Comparison of ENCODE assay signal across 11 cellular contexts in genomic region chr3:123036352-123037014, GRCh38. TPM values are rescaled to one million over a fixed set of nuclear protein-coding genes. Genes with fewer than 3 reads are reported as not detected.
A peak's percentile ranks its signal among the peaks of the same experiment; 100 is the strongest.
DNase-seq lines count a peak whose midpoint lies in the region; ATAC-seq and TF ChIP-seq lines count a peak whose summit lies in the region.
"Had no signal": no experiment of that assay in that cellular context is flagged by ENCODE, and none has a peak within 500 bp of the region (broad histone marks: within the 10 kb centered on the region; RNA-seq: fewer than 3 reads in every experiment).

No MANE protein-coding gene starts in this region.

- no peaks in the 10 kb centered on the region for H3K9me3 ChIP-seq in mammary epithelial cell (replicated peaks; ENCODE audit: insufficient read depth, low read length)
- H3K9me3 ChIP-seq in lung (ENCODE audit: control insufficient read depth in 2 of 2, insufficient read depth in 1 of 2, low read length in 1 of 2), result no peaks in the 10 kb centered on the region

- no TSS peak for BruUV-seq in mammary epithelial cell (replicated peaks; lab: Mats Ljungman, UMichigan)

- ATAC-seq in lung (ENCODE audit: insufficient read depth, low FRiP score) (peak; percentile 41), HG03159 (IDR thresholded peaks at IDR 0.05; ENCODE audit: unreplicated experiment) (no peak), GM21515 (IDR thresholded peaks at IDR 0.05; ENCODE audit: unreplicated experiment) (no peak)

- intact Hi-C loops in mammary epithelial cell (cut with micrococcal nuclease) (no loop called here), posterior cingulate gyrus (cut with DNase I) (no loop called here)

- H3K36me3 ChIP-seq in mammary epithelial cell (ENCODE audit: insufficient read depth, low read length) (no peaks in the 10 kb centered on the region), lung (ENCODE audit: control insufficient read depth in 2 of 2, insufficient read depth in 2 of 2, low read length in 2 of 2) (no peaks in the 10 kb centered on the region)

- no peak overlapping the region for H3K9ac ChIP-seq in mammary epithelial cell (ENCODE audit: insufficient read depth, low read length)

- no peak overlapping the region for H3K4me3 ChIP-seq in NB4 (ENCODE audit: low read depth, low read length)
- no peak overlapping the region for H3K4me3 ChIP-seq in mammary epithelial cell (replicated peaks in 1 of 3; ENCODE audit: insufficient read depth in 1 of 3, low read depth in 2 of 3, low read length in 3 of 3)
- H3K4me3 ChIP-seq in lung, result no peak overlapping the region

- DNase-seq in Daoy (ENCODE audit: low read depth) (peak; percentile 19), NB4 (ENCODE audit: low read depth) (peak; percentile 63), mammary epithelial cell (peak; percentile 75), lung (ENCODE audit: low spot score) (no peak), NCI-H748 treated with DMSO at 0.1 percent for 48 hours (lab: John Stamatoyannopoulos, UW) (no peak), posterior cingulate gyrus (no peak)
- DNase-seq: activated CD4-positive, CD25-positive, alpha-beta regulatory T cell; activated naive CD4-positive, alpha-beta T cell treated with anti-CD3 and anti-CD28 coated beads for 36 hours; Karpas-422 had no signal

- TF ChIP-seq POLR2A in NB4 (IDR thresholded peaks at IDR 0.05; ENCODE audit: extremely low read depth, insufficient read length), result no peak

- no peaks in the 10 kb centered on the region for H3K27me3 ChIP-seq in mammary epithelial cell (ENCODE audit: insufficient read depth, low read length)
- H3K27me3 ChIP-seq in lung (ENCODE audit: control insufficient read depth, insufficient read depth), result no peaks in the 10 kb centered on the region

- no peak overlapping the region for H3K27ac ChIP-seq in mammary epithelial cell (ENCODE audit: insufficient read depth, low read depth, low read length)
- no peak overlapping the region for H3K27ac ChIP-seq in lung (ENCODE audit: low read depth in 1 of 2, low read length in 1 of 2)

- no peaks in the 10 kb centered on the region for H3K79me2 ChIP-seq in mammary epithelial cell (ENCODE audit: insufficient read depth, low read length)

- 48% methylated on average over 8 of the region's 8 CpGs for WGBS in mammary epithelial cell (ENCODE audit: low coverage, missing lambda C conversion rate)
- whole genome bisulfite sequencing in lung, 2 donors, result 58 to 61% methylated on average over 8 of the region's 8 CpGs

- no peaks in the 10 kb centered on the region for H4K20me1 ChIP-seq in mammary epithelial cell (ENCODE audit: insufficient read depth, low read length)

- H2AFZ ChIP-seq in mammary epithelial cell (ENCODE audit: low read depth, low read length), result no peak overlapping the region

- no peak overlapping the region for H3K4me2 ChIP-seq in mammary epithelial cell (ENCODE audit: insufficient read depth, low read depth, low read length)

- dilution Hi-C loops in mammary epithelial cell (cut with HindIII; ENCODE audit: low sequenced_read_pairs), result no loop called here

- in situ Hi-C loops in mammary epithelial cell (cut with MboI; ENCODE audit: low sequenced_read_pairs in 2 of 2), result loop anchor here in 1 of 2 donors (25.0 kb wide), 2 partner anchors 174 to 274 kb away; no protein-coding TSS in a partner anchor

- TF ChIP-seq CTCF in NB4 (IDR thresholded peaks at IDR 0.05; ENCODE audit: low read depth, low read length) (no peak), mammary epithelial cell (conservative IDR thresholded peaks at IDR 0.05 in 1 of 2, IDR thresholded peaks at IDR 0.05 in 1 of 2; ENCODE audit: extremely low read depth in 1 of 2, insufficient read depth in 1 of 2, low read depth in 1 of 2, low read length in 2 of 2) (no peak), lung (IDR thresholded peaks at IDR 0.05; ENCODE audit: control extremely low read depth, extremely low read depth) (no peak)

- peaks cover 5% of the 10 kb centered on the region for H3K4me1 ChIP-seq in mammary epithelial cell (ENCODE audit: insufficient read depth, low read length)
- H3K4me1 ChIP-seq in lung (ENCODE audit: control insufficient read depth in 2 of 2, insufficient read depth in 2 of 2, low read length in 2 of 2), result peaks cover 0 to 6% of the 10 kb centered on the region in 2 donors

- CTCF ChIA-PET in mammary epithelial cell (lab: Charles Lee; ENCODE audit: low non-redundant PET), result no interaction called here

RNA-seq across cellular contexts. Expression of gene SEMA5B, which starts 8.9 kb away (rescaled TPM):
- total RNA-seq in Daoy (2014; rRNA removed; shearing (Covaris generic)), result not detected in 2 replicates
- total RNA-seq in mammary epithelial cell (1 to 10 TPM in 1 of 2 donors, under 1 TPM in 1; 0.33 to 1.1 TPM), lung (1 to 10 TPM in 1 of 2 donors, under 1 TPM in 1; 0.31 to 2.2 TPM)
- polyA plus RNA-seq in mammary epithelial cell (0.11 TPM), lung (under 1 TPM; 0.30 to 0.65 TPM)
- not detected for polyA minus RNA-seq in mammary epithelial cell
- total RNA-seq: activated naive CD4-positive, alpha-beta T cell treated with anti-CD3 and anti-CD28 coated beads for 36 hours had no signal

RNA-seq across cellular contexts. Expression of gene PDIA5, which starts 30.3 kb away (rescaled TPM):
- 17.6 and 21.6 TPM in 2 replicates for total RNA-seq in Daoy (2014; rRNA removed; shearing (Covaris generic))
- total RNA-seq in mammary epithelial cell (10 to 100 TPM; 13.5 to 36.6 TPM), lung (10 to 100 TPM; 35.9 to 38.6 TPM)
- polyA plus RNA-seq in mammary epithelial cell (28.0 TPM), lung (10 to 100 TPM; 15.5 to 25.5 TPM)
- polyA minus RNA-seq in mammary epithelial cell, result 28.3 TPM

Comparison
In these comparisons a context has a peak if more than half of its experiments do, and no peak if none do; other contexts are left out.
1. DNase-seq: peak in Daoy (single experiment), NB4 (single experiment) and mammary epithelial cell (single experiment); none in lung (single experiment), NCI-H748 treated with DMSO at 0.1 percent for 48 hours (single experiment) and posterior cingulate gyrus (0 of 10).